Comparison of ENCODE assay signal across 1 cellular context in the genomic region with DNA sequence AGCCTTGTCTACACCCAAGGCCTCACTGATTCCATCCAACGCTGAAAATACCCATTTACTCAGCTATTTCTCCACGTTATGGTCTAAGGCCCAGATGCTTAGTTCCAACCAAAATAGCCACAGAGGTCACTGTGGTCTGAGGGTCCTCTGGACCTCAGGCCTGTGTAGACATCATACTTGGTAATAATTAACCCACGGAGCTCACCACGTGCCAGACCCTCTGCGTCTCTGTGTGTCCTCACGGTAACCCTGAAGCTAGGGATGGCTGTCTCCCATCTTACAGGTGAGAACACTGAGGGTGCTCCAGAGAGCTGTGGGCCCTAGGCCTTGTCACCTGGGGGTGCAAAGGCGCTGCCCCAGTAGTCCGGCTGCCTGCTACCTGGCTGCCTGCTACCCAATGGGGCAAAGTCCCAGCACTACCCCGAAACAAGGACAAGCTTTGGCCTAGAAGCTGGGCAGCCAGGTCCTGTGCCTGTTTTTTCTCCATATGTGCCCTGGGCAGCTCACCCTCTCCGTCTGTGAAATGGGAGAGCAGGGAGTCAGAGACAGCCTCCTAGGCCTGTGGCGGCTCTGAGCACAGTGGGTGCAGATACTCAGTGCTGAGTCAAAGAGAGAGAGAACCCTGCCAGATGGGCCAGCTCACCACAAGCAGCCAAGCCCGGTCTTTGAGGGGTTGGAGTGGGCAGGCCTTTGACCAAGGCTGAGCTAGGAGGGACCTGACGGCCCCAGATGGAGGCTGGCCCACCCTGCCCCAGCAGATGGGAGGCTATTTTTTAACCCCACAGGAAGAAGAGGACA.
TF ChIP-seq lines count a peak whose summit lies in the region.

No MANE protein-coding gene starts in this region.

TF ChIP-seq in GM12878, 131 proteins besides CTCF, POLR2A, EP300 and RAD21 (continued from another document):
- TF ChIP-seq BACH1 (IDR thresholded peaks at IDR 0.05; ENCODE audit: borderline replicate concordance) (peak; percentile 36; the same call in 1 of the 2 replicates), PAX5 (IDR thresholded peaks at IDR 0.05; ENCODE audit: borderline replicate concordance, low read depth, low read length) (peak; percentile 41; the same call in 1 of the 2 replicates), SUZ12 (IDR thresholded peaks at IDR 0.05; ENCODE audit: unreplicated experiment) (no peak), NR2F1 (conservative IDR thresholded peaks at IDR 0.05) (peak; percentile 95), ZZZ3 (IDR thresholded peaks at IDR 0.05; ENCODE audit: control insufficient read depth, insufficient read length, low read depth) (no peak), DPF2 (IDR thresholded peaks at IDR 0.05) (peak; percentile 71; the same call in 1 of the 2 replicates), HDGF (IDR thresholded peaks at IDR 0.05) (peak; percentile 73; the same call in 1 of the 2 replicates), TCF3 (IDR thresholded peaks at IDR 0.05; ENCODE audit: borderline replicate concordance, insufficient read depth, low read depth, low read length) (peak; percentile 91), ATF7 (IDR thresholded peaks at IDR 0.05; ENCODE audit: low read depth) (no peak), SMAD5 (IDR thresholded peaks at IDR 0.05; ENCODE audit: low read depth) (no peak), FOS (IDR thresholded peaks at IDR 0.05; ENCODE audit: borderline replicate concordance, extremely low read depth, insufficient read length) (no peak), CREM (IDR thresholded peaks at IDR 0.05; ENCODE audit: low read depth) (peak; percentile 57; the same call in 1 of the 2 replicates), IKZF2 (IDR thresholded peaks at IDR 0.05) (peak; percentile 60 to 61; a peak in 3 of 4 replicates), SRF (IDR thresholded peaks at IDR 0.05; ENCODE audit: low read depth in 2 of 2, low read length in 2 of 2) (no peak), LARP7 (IDR thresholded peaks at IDR 0.05) (0 out of 2 replicates have a peak, but pooled peaks have one; percentile 32), IKZF1 (conservative IDR thresholded peaks at IDR 0.05) (peak; percentile 75), IRF4 (IDR thresholded peaks at IDR 0.05; ENCODE audit: low read depth, low read length) (peak; percentile 92), BHLHE40 (IDR thresholded peaks at IDR 0.05; ENCODE audit: borderline replicate concordance in 1 of 2, low read depth in 2 of 2, low read length in 1 of 2) (peak; percentile 31 to 44; a peak in 3 of 4 replicates), NFXL1 (IDR thresholded peaks at IDR 0.05; ENCODE audit: borderline replicate concordance) (0 out of 2 replicates have a peak, but pooled peaks have one; percentile 19), POU2F2 (IDR thresholded peaks at IDR 0.05; ENCODE audit: borderline replicate concordance, low read depth, low read length) (peak; percentile 30; the same call in 1 of the 3 replicates), KAT2A (conservative IDR thresholded peaks at IDR 0.05; ENCODE audit: control insufficient read depth, low read depth, low read length) (no peak), TARDBP (IDR thresholded peaks at IDR 0.05; ENCODE audit: borderline replicate concordance) (0 out of 2 replicates have a peak, but pooled peaks have one; percentile 35), GATAD2B (conservative IDR thresholded peaks at IDR 0.05; ENCODE audit: low read depth) (peak; percentile 40; the same call in 1 of the 2 replicates), FOXM1 (IDR thresholded peaks at IDR 0.05; ENCODE audit: low read depth, low read length) (peak; percentile 58; the same call in 1 of the 2 replicates), MEF2A (IDR thresholded peaks at IDR 0.05; ENCODE audit: insufficient read depth, low read depth, low read length) (peak; percentile 71; the same call in 1 of the 2 replicates), MXI1 (IDR thresholded peaks at IDR 0.05; ENCODE audit: low read depth, low read length) (no peak), CHD1 (IDR thresholded peaks at IDR 0.05; ENCODE audit: low read depth, low read length) (no peak), ZNF622 (IDR thresholded peaks at IDR 0.05) (no peak), RBBP5 (conservative IDR thresholded peaks at IDR 0.05) (no peak), TCF12 (IDR thresholded peaks at IDR 0.05; ENCODE audit: low read depth, low read length) (peak; percentile 87), NFIC (IDR thresholded peaks at IDR 0.05; ENCODE audit: low read depth, low read length) (peak; percentile 70), SMARCA5 (IDR thresholded peaks at IDR 0.05) (peak; percentile 97), CREB1 (IDR thresholded peaks at IDR 0.05; ENCODE audit: low read depth) (0 out of 2 replicates have a peak, but pooled peaks have one; percentile 31), TBL1XR1 (IDR thresholded peaks at IDR 0.05; ENCODE audit: low read depth, low read length) (peak; percentile 36; the same call in 1 of the 2 replicates), EED (IDR thresholded peaks at IDR 0.05; ENCODE audit: low read depth) (peak; percentile 84), NFYA (IDR thresholded peaks at IDR 0.05; ENCODE audit: borderline replicate concordance, low read depth, low read length) (no peak), ZNF217 (IDR thresholded peaks at IDR 0.05) (peak; percentile 69; the same call in 1 of the 2 replicates), ZBED1 (IDR thresholded peaks at IDR 0.05; ENCODE audit: borderline replicate concordance) (peak; percentile 31; the same call in 1 of the 2 replicates), BCL11A (IDR thresholded peaks at IDR 0.05; ENCODE audit: low read depth, low read length) (peak; percentile 60; the same call in 1 of the 2 replicates), CBFB (IDR thresholded peaks at IDR 0.05; ENCODE audit: low read depth) (peak; percentile 63; the same call in 1 of the 2 replicates), CHD2 (IDR thresholded peaks at IDR 0.05; ENCODE audit: borderline replicate concordance, low read depth, low read length) (0 out of 2 replicates have a peak, but pooled peaks have one; percentile 9), ETV6 (conservative IDR thresholded peaks at IDR 0.05 in 1 of 2, IDR thresholded peaks at IDR 0.05 in 1 of 2; ENCODE audit: borderline replicate concordance in 1 of 2, low read depth in 1 of 2) (peak in 1 of 2 experiments; percentile 63; a peak in 1 of 4 replicates), SMC3 (IDR thresholded peaks at IDR 0.05; ENCODE audit: borderline replicate concordance, low read length) (peak; percentile 14; the same call in 1 of the 2 replicates), JUND (IDR thresholded peaks at IDR 0.05; ENCODE audit: low read depth, low read length) (peak; percentile 77; the same call in 1 of the 2 replicates), YY1 (IDR thresholded peaks at IDR 0.05; ENCODE audit: low read depth, low read length) (0 out of 2 replicates have a peak, but pooled peaks have one; percentile 17), RB1 (IDR thresholded peaks at IDR 0.05; ENCODE audit: borderline replicate concordance) (0 out of 2 replicates have a peak, but pooled peaks have one; percentile 39), POLR2AphosphoS5 (IDR thresholded peaks at IDR 0.05; ENCODE audit: low read length) (peak; percentile 48; the same call in 1 of the 2 replicates), JUNB (IDR thresholded peaks at IDR 0.05) (peak; percentile 90)
- TF ChIP-seq, protein P1, sequence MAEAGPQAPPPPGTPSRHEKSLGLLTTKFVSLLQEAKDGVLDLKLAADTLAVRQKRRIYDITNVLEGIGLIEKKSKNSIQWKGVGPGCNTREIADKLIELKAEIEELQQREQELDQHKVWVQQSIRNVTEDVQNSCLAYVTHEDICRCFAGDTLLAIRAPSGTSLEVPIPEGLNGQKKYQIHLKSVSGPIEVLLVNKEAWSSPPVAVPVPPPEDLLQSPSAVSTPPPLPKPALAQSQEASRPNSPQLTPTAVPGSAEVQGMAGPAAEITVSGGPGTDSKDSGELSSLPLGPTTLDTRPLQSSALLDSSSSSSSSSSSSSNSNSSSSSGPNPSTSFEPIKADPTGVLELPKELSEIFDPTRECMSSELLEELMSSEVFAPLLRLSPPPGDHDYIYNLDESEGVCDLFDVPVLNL (IDR thresholded peaks at IDR 0.05; ENCODE audit: low read depth, low read length), result no peak
- TF ChIP-seq, protein P2, sequence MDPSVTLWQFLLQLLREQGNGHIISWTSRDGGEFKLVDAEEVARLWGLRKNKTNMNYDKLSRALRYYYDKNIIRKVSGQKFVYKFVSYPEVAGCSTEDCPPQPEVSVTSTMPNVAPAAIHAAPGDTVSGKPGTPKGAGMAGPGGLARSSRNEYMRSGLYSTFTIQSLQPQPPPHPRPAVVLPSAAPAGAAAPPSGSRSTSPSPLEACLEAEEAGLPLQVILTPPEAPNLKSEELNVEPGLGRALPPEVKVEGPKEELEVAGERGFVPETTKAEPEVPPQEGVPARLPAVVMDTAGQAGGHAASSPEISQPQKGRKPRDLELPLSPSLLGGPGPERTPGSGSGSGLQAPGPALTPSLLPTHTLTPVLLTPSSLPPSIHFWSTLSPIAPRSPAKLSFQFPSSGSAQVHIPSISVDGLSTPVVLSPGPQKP (IDR thresholded peaks at IDR 0.05; ENCODE audit: low read depth, low read length), result no peak
- TF ChIP-seq, protein P3, sequence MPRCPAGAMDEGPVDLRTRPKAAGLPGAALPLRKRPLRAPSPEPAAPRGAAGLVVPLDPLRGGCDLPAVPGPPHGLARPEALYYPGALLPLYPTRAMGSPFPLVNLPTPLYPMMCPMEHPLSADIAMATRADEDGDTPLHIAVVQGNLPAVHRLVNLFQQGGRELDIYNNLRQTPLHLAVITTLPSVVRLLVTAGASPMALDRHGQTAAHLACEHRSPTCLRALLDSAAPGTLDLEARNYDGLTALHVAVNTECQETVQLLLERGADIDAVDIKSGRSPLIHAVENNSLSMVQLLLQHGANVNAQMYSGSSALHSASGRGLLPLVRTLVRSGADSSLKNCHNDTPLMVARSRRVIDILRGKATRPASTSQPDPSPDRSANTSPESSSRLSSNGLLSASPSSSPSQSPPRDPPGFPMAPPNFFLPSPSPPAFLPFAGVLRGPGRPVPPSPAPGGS (IDR thresholded peaks at IDR 0.05; ENCODE audit: borderline replicate concordance, insufficient read depth, low read depth, low read length, poor library complexity, severe bottlenecking), result peak; percentile 57
- TF ChIP-seq, protein P4, sequence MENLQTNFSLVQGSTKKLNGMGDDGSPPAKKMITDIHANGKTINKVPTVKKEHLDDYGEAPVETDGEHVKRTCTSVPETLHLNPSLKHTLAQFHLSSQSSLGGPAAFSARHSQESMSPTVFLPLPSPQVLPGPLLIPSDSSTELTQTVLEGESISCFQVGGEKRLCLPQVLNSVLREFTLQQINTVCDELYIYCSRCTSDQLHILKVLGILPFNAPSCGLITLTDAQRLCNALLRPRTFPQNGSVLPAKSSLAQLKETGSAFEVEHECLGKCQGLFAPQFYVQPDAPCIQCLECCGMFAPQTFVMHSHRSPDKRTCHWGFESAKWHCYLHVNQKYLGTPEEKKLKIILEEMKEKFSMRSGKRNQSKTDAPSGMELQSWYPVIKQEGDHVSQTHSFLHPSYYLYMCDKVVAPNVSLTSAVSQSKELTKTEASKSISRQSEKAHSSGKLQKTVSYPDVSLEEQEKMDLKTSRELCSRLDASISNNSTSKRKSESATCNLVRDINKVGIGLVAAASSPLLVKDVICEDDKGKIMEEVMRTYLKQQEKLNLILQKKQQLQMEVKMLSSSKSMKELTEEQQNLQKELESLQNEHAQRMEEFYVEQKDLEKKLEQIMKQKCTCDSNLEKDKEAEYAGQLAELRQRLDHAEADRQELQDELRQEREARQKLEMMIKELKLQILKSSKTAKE (IDR thresholded peaks at IDR 0.05; ENCODE audit: low read depth, poor library complexity, severe bottlenecking), result peak; percentile 59
- TF ChIP-seq, protein P5, sequence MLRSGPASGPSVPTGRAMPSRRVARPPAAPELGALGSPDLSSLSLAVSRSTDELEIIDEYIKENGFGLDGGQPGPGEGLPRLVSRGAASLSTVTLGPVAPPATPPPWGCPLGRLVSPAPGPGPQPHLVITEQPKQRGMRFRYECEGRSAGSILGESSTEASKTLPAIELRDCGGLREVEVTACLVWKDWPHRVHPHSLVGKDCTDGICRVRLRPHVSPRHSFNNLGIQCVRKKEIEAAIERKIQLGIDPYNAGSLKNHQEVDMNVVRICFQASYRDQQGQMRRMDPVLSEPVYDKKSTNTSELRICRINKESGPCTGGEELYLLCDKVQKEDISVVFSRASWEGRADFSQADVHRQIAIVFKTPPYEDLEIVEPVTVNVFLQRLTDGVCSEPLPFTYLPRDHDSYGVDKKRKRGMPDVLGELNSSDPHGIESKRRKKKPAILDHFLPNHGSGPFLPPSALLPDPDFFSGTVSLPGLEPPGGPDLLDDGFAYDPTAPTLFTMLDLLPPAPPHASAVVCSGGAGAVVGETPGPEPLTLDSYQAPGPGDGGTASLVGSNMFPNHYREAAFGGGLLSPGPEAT (IDR thresholded peaks at IDR 0.05; ENCODE audit: low read depth), result peak; percentile 35; the same call in 1 of the 2 replicates
- TF ChIP-seq, protein P6, sequence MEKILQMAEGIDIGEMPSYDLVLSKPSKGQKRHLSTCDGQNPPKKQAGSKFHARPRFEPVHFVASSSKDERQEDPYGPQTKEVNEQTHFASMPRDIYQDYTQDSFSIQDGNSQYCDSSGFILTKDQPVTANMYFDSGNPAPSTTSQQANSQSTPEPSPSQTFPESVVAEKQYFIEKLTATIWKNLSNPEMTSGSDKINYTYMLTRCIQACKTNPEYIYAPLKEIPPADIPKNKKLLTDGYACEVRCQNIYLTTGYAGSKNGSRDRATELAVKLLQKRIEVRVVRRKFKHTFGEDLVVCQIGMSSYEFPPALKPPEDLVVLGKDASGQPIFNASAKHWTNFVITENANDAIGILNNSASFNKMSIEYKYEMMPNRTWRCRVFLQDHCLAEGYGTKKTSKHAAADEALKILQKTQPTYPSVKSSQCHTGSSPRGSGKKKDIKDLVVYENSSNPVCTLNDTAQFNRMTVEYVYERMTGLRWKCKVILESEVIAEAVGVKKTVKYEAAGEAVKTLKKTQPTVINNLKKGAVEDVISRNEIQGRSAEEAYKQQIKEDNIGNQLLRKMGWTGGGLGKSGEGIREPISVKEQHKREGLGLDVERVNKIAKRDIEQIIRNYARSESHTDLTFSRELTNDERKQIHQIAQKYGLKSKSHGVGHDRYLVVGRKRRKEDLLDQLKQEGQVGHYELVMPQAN (conservative IDR thresholded peaks at IDR 0.05), result 0 out of 2 replicates have a peak, but pooled peaks have one; percentile 39
